Comparison of ENCODE assay signal across 9 cellular contexts in the genomic region with DNA sequence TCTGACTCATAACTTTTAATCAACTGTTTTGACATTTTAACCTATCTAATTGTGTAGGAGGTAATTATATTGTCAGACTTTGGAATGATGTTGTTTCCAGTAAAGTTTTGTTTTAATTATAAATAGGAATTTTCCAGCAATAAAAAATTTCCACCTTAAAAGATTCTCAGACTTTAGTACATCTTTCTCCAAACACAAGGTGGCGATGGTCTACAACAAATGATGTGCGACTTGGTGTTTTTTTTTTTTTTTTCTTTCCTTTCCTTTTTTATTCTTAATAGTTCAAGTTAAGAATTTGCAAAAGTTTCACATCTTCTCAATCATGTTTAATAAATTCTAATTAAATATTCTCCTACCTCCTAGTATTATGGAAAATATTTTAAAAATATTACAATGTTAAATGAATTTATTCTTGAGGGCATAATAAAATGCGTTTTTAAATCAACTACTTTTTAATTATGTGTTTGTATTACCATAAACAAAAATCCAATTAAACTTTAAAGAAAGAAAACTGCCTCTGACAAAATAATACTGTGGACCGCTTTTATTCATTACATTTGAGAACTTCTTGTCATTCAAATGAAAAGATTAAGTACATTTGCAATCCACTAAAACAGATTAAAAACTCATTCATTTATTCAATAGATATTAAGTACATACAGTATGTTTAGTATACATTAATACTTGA. TPM values are rescaled to one million over a fixed set of nuclear protein-coding genes. Genes with fewer than 3 reads are reported as not detected.
A peak's percentile ranks its signal among the peaks of the same experiment; 100 is the strongest.
DNase-seq lines count a peak whose midpoint lies in the region; ATAC-seq and TF ChIP-seq lines count a peak whose summit lies in the region.
"Had no signal": no experiment of that assay in that cellular context is flagged by ENCODE, and none has a peak within 500 bp of the region (broad histone marks: within the 10 kb centered on the region; RNA-seq: fewer than 3 reads in every experiment).

No MANE protein-coding gene starts in this region.

- peak; percentile 77 for DNase-seq in AG10803 (ENCODE audit: low read depth)
- DNase-seq in GM23338 (ENCODE audit: low spot score) = peak; percentile 81
- peak; percentile 61 for DNase-seq in OCI-LY7 (ENCODE audit: low spot score)
- DNase-seq in epithelial cell of esophagus (ENCODE audit: low read depth) = peak; percentile 67
- peak; percentile 50 for DNase-seq in retina
- DNase-seq in HuH-7 (ENCODE audit: low spot score) = no peak
- no peak for DNase-seq in OCI-M2 (lab: John Stamatoyannopoulos, UW; ENCODE audit: unreplicated experiment)
- no peak for DNase-seq in T-helper 17 cell

- H3K4me2 ChIP-seq in GM23338 (no peak overlapping the region), OCI-LY7 (ENCODE audit: low read length) (no peak overlapping the region)

- POLR2A ChIA-PET in OCI-LY7 (lab: Charles Lee) = interaction anchor here (0.5 to 0.7 kb wide), 2 partner anchors 24 to 397 kb away, joined by 3 to 4 read pairs; no protein-coding TSS in a partner anchor

- H3K4me3 Mint-ChIP-seq in GM23338 (no peak overlapping the region), T-helper 17 cell (no peak overlapping the region)

- peaks cover 26% of the 10 kb centered on the region for H3K27me3 Mint-ChIP-seq in GM23338 (ENCODE audit: insufficient read depth, low read depth, poor library complexity)
- peaks cover 54% of the 10 kb centered on the region for H3K27me3 Mint-ChIP-seq in T-helper 17 cell

- H3K36me3 ChIP-seq in GM23338 (ENCODE audit: insufficient read depth) (no peaks in the 10 kb centered on the region), OCI-LY7 (ENCODE audit: insufficient read depth, low read length) (no peaks in the 10 kb centered on the region)

- no peak overlapping the region for H3K4me3 ChIP-seq in AG10803 (ENCODE audit: low read length)
- no peak overlapping the region for H3K4me3 ChIP-seq in GM23338
- no peak overlapping the region for H3K4me3 ChIP-seq in OCI-LY7 (ENCODE audit: low read depth, low read length, poor library complexity, severe bottlenecking)
- no peak overlapping the region for H3K4me3 ChIP-seq in epithelial cell of esophagus (ENCODE audit: low read length)

- peaks cover 32% of the 10 kb centered on the region for H3K27me3 ChIP-seq in GM23338 (ENCODE audit: insufficient read depth)

- H3F3A ChIP-seq in GM23338 (replicated peaks; ENCODE audit: low read depth) = no peaks in the 10 kb centered on the region

- H3K9me3 Mint-ChIP-seq in GM23338 = no peaks in the 10 kb centered on the region; the same call in 2 of the 3 replicates

- H3K27ac Mint-ChIP-seq in GM23338 (no peak overlapping the region), T-helper 17 cell (no peak overlapping the region)

- H4K20me1 ChIP-seq in GM23338 (replicated peaks; ENCODE audit: insufficient read depth) (no peaks in the 10 kb centered on the region), OCI-LY7 (ENCODE audit: insufficient read depth, low read length) (no peaks in the 10 kb centered on the region)

- H3K4me1 ChIP-seq in GM23338 (ENCODE audit: insufficient read depth) = peaks cover 39% of the 10 kb centered on the region
- no peaks in the 10 kb centered on the region for H3K4me1 ChIP-seq in OCI-LY7 (ENCODE audit: insufficient read depth, low read length, poor library complexity, severe bottlenecking)

- peak; percentile 75 for TF ChIP-seq CTCF in AG10803 (conservative IDR thresholded peaks at IDR 0.05; ENCODE audit: low read length)
- peak; percentile 56 to 77 for TF ChIP-seq CTCF in GM23338 (conservative IDR thresholded peaks at IDR 0.05; ENCODE audit: low read depth in 2 of 2)
- peak; percentile 71; the same call in 1 of the 2 replicates for TF ChIP-seq CTCF in OCI-LY7 (conservative IDR thresholded peaks at IDR 0.05; ENCODE audit: low read length)
- TF ChIP-seq CTCF in epithelial cell of esophagus (IDR thresholded peaks at IDR 0.05; ENCODE audit: insufficient read depth, low read depth, low read length, missing control alignments) = peak; percentile 56

- H3K9me2 ChIP-seq in GM23338 (ENCODE audit: insufficient read depth) = no peaks in the 10 kb centered on the region
- H3K9me2 ChIP-seq in OCI-LY7 (ENCODE audit: insufficient read depth, low read length) = no peaks in the 10 kb centered on the region

- H2AFZ ChIP-seq in GM23338 = no peak overlapping the region
- no peak overlapping the region for H2AFZ ChIP-seq in OCI-LY7 (ENCODE audit: low read length)

- H3K27ac ChIP-seq in GM23338 (ENCODE audit: low read depth) (no peak overlapping the region), OCI-LY7 (ENCODE audit: low read depth, low read length, poor library complexity, severe bottlenecking) (no peak overlapping the region)
- H3K27ac ChIP-seq: epithelial cell of prostate had no signal

- no TSS peak for BruUV-seq in OCI-LY7 (replicated peaks; lab: Mats Ljungman, UMichigan)

- CTCF ChIA-PET in OCI-LY7 (lab: Charles Lee; ENCODE audit: unreplicated experiment) = interaction anchor here (1.1 kb wide), 1 partner anchor 1895 kb away, joined by 4 read pairs; no protein-coding TSS in a partner anchor

- H3K36me3 Mint-ChIP-seq in GM23338 (ENCODE audit: low read depth) (no peaks in the 10 kb centered on the region), T-helper 17 cell (ENCODE audit: low read depth) (peaks cover 14% of the 10 kb centered on the region)

- ATAC-seq in GM23338 (no peak), T-helper 17 cell (no peak)

- H3K4me1 Mint-ChIP-seq in GM23338 = peaks cover 31% of the 10 kb centered on the region
- H3K4me1 Mint-ChIP-seq in T-helper 17 cell = peaks cover 21% of the 10 kb centered on the region

- H3K9me3 ChIP-seq in OCI-LY7 (ENCODE audit: low read length) = no peaks in the 10 kb centered on the region
- no peaks in the 10 kb centered on the region for H3K9me3 ChIP-seq in T-helper 17 cell (ENCODE audit: control insufficient read depth, low read length, poor library complexity, severe bottlenecking)

- intact Hi-C loops in OCI-LY7 (cut with micrococcal nuclease; ENCODE audit: unreplicated experiment) = loop anchor here (1.0 to 10.0 kb wide), 4 partner anchors 853 to 1896 kb away; no protein-coding TSS in a partner anchor

- H3K79me2 ChIP-seq in GM23338 (replicated peaks; ENCODE audit: insufficient read depth) (no peaks in the 10 kb centered on the region), OCI-LY7 (ENCODE audit: insufficient read depth, low read depth, low read length) (no peaks in the 10 kb centered on the region)

TF ChIP-seq in GM23338, 12 proteins besides CTCF, POLR2A, EP300 and RAD21:
- TF ChIP-seq STAT1 (IDR thresholded peaks at IDR 0.05; ENCODE audit: unreplicated experiment) = no peak
TF ChIP-seq in GM23338: peak in this region for 0.

RNA-seq across cellular contexts. Expression of gene ADAMTS1, which starts 4.4 kb away (rescaled TPM):
- 14.1 and 15.4 TPM in 2 replicates for total RNA-seq in GM23338 (2014; rRNA removed; shearing (Covaris generic))
- 5.6 and 6.1 TPM in 2 replicates for polyA plus RNA-seq in GM23338 (2016; fragmentation: Nextera tagmentation; extraction: Ambion mirVana)
- not detected in 2 replicates for total RNA-seq in OCI-LY7 (2014; rRNA removed; shearing (Covaris generic))
- total RNA-seq in OCI-LY7 (2022) (not detected in 2 replicates), T-helper 17 cell (not detected)

Comparison
In these comparisons a context has a peak if more than half of its experiments do, and no peak if none do; other contexts are left out.
1. DNase-seq: peak in AG10803 (single experiment), GM23338 (single experiment), OCI-LY7 (single experiment), epithelial cell of esophagus (single experiment) and retina (single experiment); none in HuH-7 (single experiment), OCI-M2 (single experiment) and T-helper 17 cell (0 of 3).
2. RNA of gene ADAMTS1, which starts 4.4 kb away (total RNA-seq): 14.1 to 15.4 TPM in GM23338; not detected in T-helper 17 cell and not detected in OCI-LY7; every median in the first group is over 10 times any median in the second.
3. Peak in every context shown above with its lines, with median percentiles within 50 percentile points of each other: CTCF ChIP-seq.